25 cellular contexts compared by ENCODE assay signal in genomic region chr17:75523647-75524046, GRCh38. TPM values are rescaled to one million over a fixed set of nuclear protein-coding genes. Genes with fewer than 3 reads are reported as not detected.
DNase-seq lines count a peak whose midpoint lies in the region; ATAC-seq, FAIRE-seq and TF ChIP-seq lines count a peak whose summit lies in the region.
"Had no signal": no experiment of that assay in that cellular context is flagged by ENCODE, and none has a peak within 500 bp of the region (broad histone marks: within the 10 kb centered on the region; RNA-seq: fewer than 3 reads in every experiment).

No MANE protein-coding gene starts in this region.

- H3K9me1 ChIP-seq in K562 (ENCODE audit: control insufficient read depth, insufficient read depth, low read length) = no peaks in the 10 kb centered on the region

- no peak for TF ChIP-seq EP300 in K562 (IDR thresholded peaks at IDR 0.05; ENCODE audit: low read length)

- DNase-seq in Right ventricle myocardium inferior (ENCODE audit: missing footprints) (peak; percentile 16), cardiac septum (ENCODE audit: low spot score) (no peak), GM23338 (ENCODE audit: low spot score) (no peak), K562 (ENCODE audit: extremely low read depth in 1 of 4, low spot score in 3 of 4) (no peak), neural progenitor cell (ENCODE audit: low spot score) (no peak), NCI-H2171 treated with DMSO at 0.1 percent for 48 hours (lab: John Stamatoyannopoulos, UW) (no peak), NCI-H446 treated with DMSO at 0.1 percent for 48 hours (lab: John Stamatoyannopoulos, UW) (no peak), NCI-H2196 treated with DMSO at 0.1 percent for 48 hours (lab: John Stamatoyannopoulos, UW; ENCODE audit: unreplicated experiment) (no peak)
- DNase-seq: C1 segment of cervical spinal cord, EL, GDM1, KBM-7, MV-4-11, NCI-H1105, NCI-H1436 treated with DMSO at 0.1 percent for 48 hours, NCI-H187 treated with DMSO at 0.1 percent for 48 hours, NCI-H2107, NCI-H510A, NCI-H69, RPMI8226, SIG-M5 had no signal

- no peak for TF ChIP-seq RAD21 in K562 (CRISPR knock-in tag; conservative IDR thresholded peaks at IDR 0.05 in 1 of 2, IDR thresholded peaks at IDR 0.05 in 1 of 2)

- no peaks in the 10 kb centered on the region for H3K9me2 ChIP-seq in GM23338 (ENCODE audit: insufficient read depth)

- intact Hi-C loops in Right ventricle myocardium inferior (cut with DNase I) (loop anchor here (2.0 kb wide), 1 partner anchor 97 kb away; no protein-coding TSS in a partner anchor), cardiac septum (cut with DNase I) (no loop called here), K562 (cut with micrococcal nuclease) (loop anchor here (10.0 kb wide), 1 partner anchor 239 kb away; the partner anchor contains the start of gene SLC25A19)

- 0 out of 3 replicates have a peak overlapping the region, but pooled peaks have one; percentile 76 for H3K4me3 Mint-ChIP-seq in GM23338
- H3K4me3 Mint-ChIP-seq in neural progenitor cell = peak overlapping the region; percentile 28

- H3K9ac ChIP-seq in K562 (ENCODE audit: insufficient read depth in 1 of 2, low read depth in 2 of 2, low read length in 2 of 2) = no peak overlapping the region
- H3K9ac ChIP-seq in neural progenitor cell = no peak overlapping the region

- H3K27me3 ChIP-seq in GM23338 (ENCODE audit: insufficient read depth) (peaks cover 6% of the 10 kb centered on the region; the same call in 1 of the 2 replicates), K562 (ENCODE audit: control insufficient read depth in 2 of 2, insufficient read depth in 2 of 2, low read length in 2 of 2) (no peaks in the 10 kb centered on the region), neural progenitor cell (no peaks in the 10 kb centered on the region)

- ATAC-seq in Right ventricle myocardium inferior (no peak), GM23338 (no peak), K562 (no peak)
- ATAC-seq: GM12878 had no signal

- H4K20me1 ChIP-seq in GM23338 (replicated peaks; ENCODE audit: insufficient read depth) (peaks cover 10% of the 10 kb centered on the region), K562 (replicated peaks; ENCODE audit: control insufficient read depth, insufficient read depth, low read length) (no peaks in the 10 kb centered on the region; the same call in 1 of the 2 replicates), neural progenitor cell (ENCODE audit: low read depth) (peaks cover 36% of the 10 kb centered on the region)

- H3K27me3 Mint-ChIP-seq in GM23338 (ENCODE audit: insufficient read depth, low read depth, poor library complexity) = peaks cover 17% of the 10 kb centered on the region
- peaks cover 19% of the 10 kb centered on the region for H3K27me3 Mint-ChIP-seq in neural progenitor cell (ENCODE audit: insufficient read depth, low read depth)

- H3K27ac ChIP-seq in GM23338 (ENCODE audit: low read depth) (no peak overlapping the region), K562 (ENCODE audit: extremely low read depth, low read depth, low read length) (no peak overlapping the region), neural progenitor cell (no peak overlapping the region)
- H3K27ac ChIP-seq: SK-N-MC had no signal

- H3K4me3 ChIP-seq in GM23338 (no peak overlapping the region), K562 (no peak overlapping the region), neural progenitor cell (no peak overlapping the region)
- H3K4me3 ChIP-seq: GM12878, SK-N-MC had no signal

- H3K4me1 Mint-ChIP-seq in GM23338 (peaks cover 16% of the 10 kb centered on the region), neural progenitor cell (peaks cover 12% of the 10 kb centered on the region)

- H3K4me1 ChIP-seq in GM23338 (ENCODE audit: insufficient read depth) (peaks cover 15% of the 10 kb centered on the region; the same call in 1 of the 2 replicates), K562 (replicated peaks in 1 of 2; ENCODE audit: control insufficient read depth in 2 of 2, insufficient read depth in 2 of 2, low read length in 2 of 2) (peaks cover 12 to 35% of the 10 kb centered on the region in 2 experiments), neural progenitor cell (peaks cover 7% of the 10 kb centered on the region)

- 89% methylated on average over 6 of the region's 7 CpGs for WGBS in K562 (ENCODE audit: insufficient coverage, low coverage, missing lambda C conversion rate)

- TF ChIP-seq CTCF in GM23338 (conservative IDR thresholded peaks at IDR 0.05; ENCODE audit: low read depth in 2 of 2) (no peak), K562 (IDR thresholded peaks at IDR 0.05 in 2 of 3, conservative IDR thresholded peaks at IDR 0.05 in 1 of 3; ENCODE audit: insufficient read depth in 2 of 3, low read depth in 1 of 3, low read length in 3 of 3) (no peak), neural progenitor cell (IDR thresholded peaks at IDR 0.05) (no peak)

- in situ Hi-C loops in K562 (cut with MboI) = no loop called here

- H3K36me3 Mint-ChIP-seq in GM23338 (ENCODE audit: low read depth) (peaks cover 34% of the 10 kb centered on the region), neural progenitor cell (peaks cover 12% of the 10 kb centered on the region)

- CTCF ChIA-PET in K562 (lab: Yijun Ruan, JAX; ENCODE audit: low intra/inter-chr PET ratio) = interaction anchor here (1.9 to 2.3 kb wide), 2 partner anchors 8 to 97 kb away, joined by 9 read pairs; partner anchors contain the start of genes CASKIN2 and TSEN54

- H3K36me3 ChIP-seq in GM23338 (ENCODE audit: insufficient read depth) (peaks cover 8% of the 10 kb centered on the region), K562 (ENCODE audit: control insufficient read depth, insufficient read depth, low read length) (peaks cover 48% of the 10 kb centered on the region), neural progenitor cell (no peaks in the 10 kb centered on the region)

- H3K79me2 ChIP-seq in GM23338 (replicated peaks; ENCODE audit: insufficient read depth) (peaks cover 18% of the 10 kb centered on the region), K562 (ENCODE audit: control insufficient read depth, insufficient read depth, low read length) (peaks cover 8% of the 10 kb centered on the region; the same call in 1 of the 3 replicates), neural progenitor cell (ENCODE audit: low read depth) (peaks cover 25% of the 10 kb centered on the region)

- POLR2A ChIA-PET in K562 (lab: Yijun Ruan, JAX) = interaction anchor here (0.8 kb wide), 1 partner anchor 11 kb away, joined by 3 read pairs; no protein-coding TSS in a partner anchor

- H3K9me3 ChIP-seq in K562 (replicated peaks; ENCODE audit: control insufficient read depth, insufficient read depth, low read depth, low read length) (no peaks in the 10 kb centered on the region), neural progenitor cell (ENCODE audit: low read depth) (no peaks in the 10 kb centered on the region)

- H2AFZ ChIP-seq in GM23338 = no peak overlapping the region
- no peak overlapping the region for H2AFZ ChIP-seq in K562 (ENCODE audit: low read depth, low read length)
- no peak overlapping the region for H2AFZ ChIP-seq in neural progenitor cell (replicated peaks)

- H3K9me3 Mint-ChIP-seq in GM23338 = no peaks in the 10 kb centered on the region
- no peaks in the 10 kb centered on the region for H3K9me3 Mint-ChIP-seq in neural progenitor cell

- FAIRE-seq in K562 (lab: Jason Lieb, UNC) = no peak
- FAIRE-seq: A204.1, GM12878, H54 had no signal

- H3K4me2 ChIP-seq in GM23338 (no peak overlapping the region), K562 (ENCODE audit: insufficient read depth, low read length) (no peak overlapping the region), neural progenitor cell (no peak overlapping the region)

- no peak for TF ChIP-seq POLR2A in K562 (conservative IDR thresholded peaks at IDR 0.05)

- BruUV-seq in K562 (replicated peaks; lab: Mats Ljungman, UMichigan) = no TSS peak

- H3K27ac Mint-ChIP-seq in GM23338 (no peak overlapping the region), neural progenitor cell (no peak overlapping the region)

- peaks cover 15% of the 10 kb centered on the region for H3F3A ChIP-seq in GM23338 (replicated peaks; ENCODE audit: low read depth)
- H3F3A ChIP-seq in neural progenitor cell (ENCODE audit: low read depth) = peaks cover 33% of the 10 kb centered on the region

RNA-seq across cellular contexts. Expression of gene LLGL2, which starts 1.9 kb away (rescaled TPM):
- total RNA-seq in Right ventricle myocardium inferior (4.1 TPM), cardiac septum (4.7 TPM), K562 (2014; rRNA removed) (17.9 and 19.5 TPM in 2 replicates), K562 (2014; rRNA removed; fragmentation: Illumina TruSeq; extraction: Trizol) (1.8 and 3.0 TPM in 2 replicates), K562 (2015; rRNA removed; fragmentation: Illumina TruSeq; extraction: Trizol) (10.2 and 11.8 TPM in 2 replicates), K562 (2021) (24.4 and 25.2 TPM in 2 replicates), neural progenitor cell (ENCODE audit: low replicate concordance) (16.6 and 60.2 TPM in 2 replicates)
- 63.9 and 78.5 TPM in 2 replicates for total RNA-seq in GM23338 (2014; rRNA removed; shearing (Covaris generic))
- polyA plus RNA-seq in GM23338 (2016; fragmentation: Nextera tagmentation; extraction: Ambion mirVana) (62.5 and 71.9 TPM in 2 replicates), K562 (2011; rRNA removed) (12.5 and 16.0 TPM in 2 replicates), K562 (2014; fragmentation: Illumina TruSeq; extraction: Trizol) (3.7 and 14.7 TPM in 2 replicates), K562 (2014; fragmentation: Nextera tagmentation; extraction: Ambion mirVana) (1 to 10 TPM in 1 of 2 experiments, under 1 TPM in 1; 0.32 to 1.3 TPM), K562 (2014; rRNA removed) (17.7 and 23.7 TPM in 2 replicates)
- total RNA-seq in K562 (2011; cell fraction: chromatin; rRNA removed; ENCODE audit: low replicate concordance) = 25.4 and 96.6 TPM in 2 replicates
- 63.3 and 66.7 TPM in 2 replicates for total RNA-seq in K562 (2011; cell fraction: nucleolus; rRNA removed)
- total RNA-seq in K562 (2011; cell fraction: nucleoplasm; rRNA removed) = 38.1 and 42.6 TPM in 2 replicates
- polyA plus RNA-seq in K562 (2011; cell fraction: cytosol; rRNA removed) = 14.3 and 34.7 TPM in 2 replicates
- 44.8 and 82.4 TPM in 2 replicates for polyA plus RNA-seq in K562 (2011; cell fraction: nucleus; rRNA removed)
- 14.8 and 26.6 TPM in 2 replicates for polyA plus RNA-seq in K562 (2012)
- polyA minus RNA-seq in K562 (2011; rRNA and poly(A)+ RNA removed) = 4.3 and 6.7 TPM in 2 replicates
- polyA minus RNA-seq in K562 (2011; cell fraction: cytosol; rRNA and poly(A)+ RNA removed) = 10.6 and 11.3 TPM in 2 replicates
- polyA minus RNA-seq in K562 (2011; cell fraction: nucleus; rRNA and poly(A)+ RNA removed) = 21.3 and 23.8 TPM in 2 replicates

RNA-seq across cellular contexts. Expression of gene TSEN54, which starts 7.3 kb away (rescaled TPM):
- total RNA-seq in Right ventricle myocardium inferior (6.1 TPM), cardiac septum (7.7 TPM), K562 (2014; rRNA removed) (53.0 and 81.0 TPM in 2 replicates), K562 (2014; rRNA removed; fragmentation: Illumina TruSeq; extraction: Trizol) (34.6 and 48.9 TPM in 2 replicates), K562 (2015; rRNA removed; fragmentation: Illumina TruSeq; extraction: Trizol) (35.6 and 37.2 TPM in 2 replicates), K562 (2021) (58.0 and 64.3 TPM in 2 replicates), neural progenitor cell (ENCODE audit: low replicate concordance) (20.5 and 47.8 TPM in 2 replicates)
- total RNA-seq in GM23338 (2014; rRNA removed; shearing (Covaris generic)) = 61.9 and 62.5 TPM in 2 replicates
- polyA plus RNA-seq in GM23338 (2016; fragmentation: Nextera tagmentation; extraction: Ambion mirVana) (45.9 and 48.2 TPM in 2 replicates), K562 (2011; rRNA removed) (57.6 and 62.0 TPM in 2 replicates), K562 (2014; fragmentation: Illumina TruSeq; extraction: Trizol) (40.0 and 41.6 TPM in 2 replicates), K562 (2014; fragmentation: Nextera tagmentation; extraction: Ambion mirVana) (10 to 100 TPM in 1 of 2 experiments, 1 to 10 TPM in 1; 5.9 to 13.6 TPM), K562 (2014; rRNA removed) (55.6 and 62.6 TPM in 2 replicates)
- total RNA-seq in K562 (2011; cell fraction: chromatin; rRNA removed; ENCODE audit: low replicate concordance) = 43.1 and 96.1 TPM in 2 replicates
- 63.2 and 67.5 TPM in 2 replicates for total RNA-seq in K562 (2011; cell fraction: nucleolus; rRNA removed)
- total RNA-seq in K562 (2011; cell fraction: nucleoplasm; rRNA removed) = 52.4 and 53.0 TPM in 2 replicates
- 56.9 and 82.8 TPM in 2 replicates for polyA plus RNA-seq in K562 (2011; cell fraction: cytosol; rRNA removed)
- polyA plus RNA-seq in K562 (2011; cell fraction: nucleus; rRNA removed) = 77.8 and 89.5 TPM in 2 replicates
- polyA plus RNA-seq in K562 (2012) = 38.5 and 39.9 TPM in 2 replicates
- 23.1 and 38.9 TPM in 2 replicates for polyA minus RNA-seq in K562 (2011; rRNA and poly(A)+ RNA removed)
- 16.1 and 23.9 TPM in 2 replicates for polyA minus RNA-seq in K562 (2011; cell fraction: cytosol; rRNA and poly(A)+ RNA removed)
- polyA minus RNA-seq in K562 (2011; cell fraction: nucleus; rRNA and poly(A)+ RNA removed) = 14.4 and 17.5 TPM in 2 replicates

RNA-seq across cellular contexts. Expression of gene CASKIN2, which starts 8.3 kb away (rescaled TPM):
- total RNA-seq in Right ventricle myocardium inferior (39.1 TPM), cardiac septum (48.2 TPM), K562 (2014; rRNA removed) (2.3 and 3.5 TPM in 2 replicates), K562 (2014; rRNA removed; fragmentation: Illumina TruSeq; extraction: Trizol) (1.1 and 1.3 TPM in 2 replicates), K562 (2015; rRNA removed; fragmentation: Illumina TruSeq; extraction: Trizol) (2.1 and 2.3 TPM in 2 replicates), K562 (2021) (12.2 and 14.5 TPM in 2 replicates), neural progenitor cell (ENCODE audit: low replicate concordance) (5.7 and 12.6 TPM in 2 replicates)
- 17.7 and 21.5 TPM in 2 replicates for total RNA-seq in GM23338 (2014; rRNA removed; shearing (Covaris generic))
- polyA plus RNA-seq in GM23338 (2016; fragmentation: Nextera tagmentation; extraction: Ambion mirVana) (4.7 and 4.9 TPM in 2 replicates), K562 (2011; rRNA removed) (1.9 and 2.2 TPM in 2 replicates), K562 (2014; fragmentation: Illumina TruSeq; extraction: Trizol) (2.5 and 5.7 TPM in 2 replicates), K562 (2014; fragmentation: Nextera tagmentation; extraction: Ambion mirVana) (under 1 TPM; 0.01 to 0.04 TPM), K562 (2014; rRNA removed) (3.0 and 5.1 TPM in 2 replicates)
- total RNA-seq in K562 (2011; cell fraction: chromatin; rRNA removed; ENCODE audit: low replicate concordance) = 7.8 and 33.3 TPM in 2 replicates
- total RNA-seq in K562 (2011; cell fraction: nucleolus; rRNA removed) = 14.5 and 19.7 TPM in 2 replicates
- 6.2 and 10.0 TPM in 2 replicates for total RNA-seq in K562 (2011; cell fraction: nucleoplasm; rRNA removed)
- 1.2 and 1.5 TPM in 2 replicates for polyA plus RNA-seq in K562 (2011; cell fraction: cytosol; rRNA removed)
- polyA plus RNA-seq in K562 (2011; cell fraction: nucleus; rRNA removed) = 6.5 and 13.9 TPM in 2 replicates
- 4.8 and 5.2 TPM in 2 replicates for polyA plus RNA-seq in K562 (2012)
- polyA minus RNA-seq in K562 (2011; rRNA and poly(A)+ RNA removed) = 1.8 and 1.9 TPM in 2 replicates
- polyA minus RNA-seq in K562 (2011; cell fraction: cytosol; rRNA and poly(A)+ RNA removed) = 3.8 and 8.4 TPM in 2 replicates
- 8.6 and 9.6 TPM in 2 replicates for polyA minus RNA-seq in K562 (2011; cell fraction: nucleus; rRNA and poly(A)+ RNA removed)
